In the genomic region with DNA sequence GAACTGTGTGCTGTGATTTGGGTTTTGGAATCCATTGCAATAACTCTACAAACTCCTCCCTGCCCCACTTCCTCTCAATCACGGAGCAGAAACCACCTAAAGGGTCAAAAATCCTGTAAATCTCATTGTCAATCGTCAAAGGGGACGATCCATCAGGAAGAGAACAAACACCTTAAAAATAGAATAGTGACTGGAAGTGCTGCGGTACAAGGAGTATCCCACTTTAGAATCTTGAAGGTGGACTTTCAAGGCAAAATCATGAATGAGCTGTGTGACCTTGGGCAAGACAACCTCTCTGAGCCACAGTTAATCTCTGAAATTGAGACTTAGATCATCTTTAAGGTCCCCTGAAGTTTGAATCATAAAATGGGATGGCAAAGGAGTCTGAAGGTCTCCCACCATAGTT, we compare ENCODE assay signal across 1 cellular context.
TF ChIP-seq lines count a peak whose summit lies in the region.

No MANE protein-coding gene starts in this region.

TF ChIP-seq in IMR-90, 13 proteins besides CTCF, POLR2A, EP300 and RAD21:
- TF ChIP-seq, protein P1, sequence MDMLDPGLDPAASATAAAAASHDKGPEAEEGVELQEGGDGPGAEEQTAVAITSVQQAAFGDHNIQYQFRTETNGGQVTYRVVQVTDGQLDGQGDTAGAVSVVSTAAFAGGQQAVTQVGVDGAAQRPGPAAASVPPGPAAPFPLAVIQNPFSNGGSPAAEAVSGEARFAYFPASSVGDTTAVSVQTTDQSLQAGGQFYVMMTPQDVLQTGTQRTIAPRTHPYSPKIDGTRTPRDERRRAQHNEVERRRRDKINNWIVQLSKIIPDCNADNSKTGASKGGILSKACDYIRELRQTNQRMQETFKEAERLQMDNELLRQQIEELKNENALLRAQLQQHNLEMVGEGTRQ (IDR thresholded peaks at IDR 0.05; ENCODE audit: low read depth, low read length) = no peak
- TF ChIP-seq MAZ (IDR thresholded peaks at IDR 0.05; ENCODE audit: borderline replicate concordance, low read depth, low read length) (no peak), MXI1 (IDR thresholded peaks at IDR 0.05; ENCODE audit: borderline replicate concordance, low read depth, low read length) (no peak), NFE2L2 (IDR thresholded peaks at IDR 0.05; ENCODE audit: low read depth, low read length) (no peak), RFX5 (IDR thresholded peaks at IDR 0.05; ENCODE audit: low read depth, low read length) (no peak), SMC3 (IDR thresholded peaks at IDR 0.05; ENCODE audit: low read depth, low read length) (no peak), CEBPB (IDR thresholded peaks at IDR 0.05; ENCODE audit: low read depth, low read length) (no peak), FOS (IDR thresholded peaks at IDR 0.05; ENCODE audit: low read depth, low read length) (no peak)
